Comparison of ENCODE assay signal across 1 cellular context in the genomic region with DNA sequence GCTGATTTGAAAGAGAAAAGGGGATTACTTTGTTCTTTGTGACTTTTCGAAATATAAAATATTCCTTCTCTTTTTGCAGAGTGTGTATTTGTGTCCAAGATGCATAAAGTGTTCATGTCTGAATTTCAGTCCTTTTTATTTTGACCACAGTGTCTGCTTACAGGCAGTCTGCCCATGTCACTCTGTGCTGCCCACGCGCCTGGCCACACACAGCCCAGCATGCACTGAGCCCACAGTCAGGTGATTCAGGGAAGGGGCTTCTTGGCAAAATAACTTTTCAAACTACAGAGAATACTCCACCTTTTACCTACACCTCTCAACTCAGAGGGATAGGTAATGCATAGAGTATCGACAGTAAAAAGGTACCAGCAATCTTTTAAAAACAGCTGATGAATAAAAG.
TF ChIP-seq lines count a peak whose summit lies in the region.

No MANE protein-coding gene starts in this region.

TF ChIP-seq in WTC11, 78 proteins besides CTCF, POLR2A, EP300 and RAD21 (continued from another document):
- TF ChIP-seq, protein P1, sequence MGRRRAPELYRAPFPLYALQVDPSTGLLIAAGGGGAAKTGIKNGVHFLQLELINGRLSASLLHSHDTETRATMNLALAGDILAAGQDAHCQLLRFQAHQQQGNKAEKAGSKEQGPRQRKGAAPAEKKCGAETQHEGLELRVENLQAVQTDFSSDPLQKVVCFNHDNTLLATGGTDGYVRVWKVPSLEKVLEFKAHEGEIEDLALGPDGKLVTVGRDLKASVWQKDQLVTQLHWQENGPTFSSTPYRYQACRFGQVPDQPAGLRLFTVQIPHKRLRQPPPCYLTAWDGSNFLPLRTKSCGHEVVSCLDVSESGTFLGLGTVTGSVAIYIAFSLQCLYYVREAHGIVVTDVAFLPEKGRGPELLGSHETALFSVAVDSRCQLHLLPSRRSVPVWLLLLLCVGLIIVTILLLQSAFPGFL (CRISPR knock-in tag; IDR thresholded peaks at IDR 0.05; ENCODE audit: borderline replicate concordance) = no peak
- TF ChIP-seq FOXK1 (CRISPR knock-in tag; IDR thresholded peaks at IDR 0.05) (no peak), JUN (CRISPR knock-in tag; IDR thresholded peaks at IDR 0.05) (no peak), ZNF232 (CRISPR knock-in tag; IDR thresholded peaks at IDR 0.05) (no peak), RORB (CRISPR knock-in tag; IDR thresholded peaks at IDR 0.05) (no peak), IRF2 (CRISPR knock-in tag; IDR thresholded peaks at IDR 0.05; ENCODE audit: borderline replicate concordance, low read depth) (no peak), EMX1 (CRISPR knock-in tag; IDR thresholded peaks at IDR 0.05) (no peak), NFYB (CRISPR knock-in tag; conservative IDR thresholded peaks at IDR 0.05; ENCODE audit: low read depth) (no peak)
- TF ChIP-seq, protein P2, sequence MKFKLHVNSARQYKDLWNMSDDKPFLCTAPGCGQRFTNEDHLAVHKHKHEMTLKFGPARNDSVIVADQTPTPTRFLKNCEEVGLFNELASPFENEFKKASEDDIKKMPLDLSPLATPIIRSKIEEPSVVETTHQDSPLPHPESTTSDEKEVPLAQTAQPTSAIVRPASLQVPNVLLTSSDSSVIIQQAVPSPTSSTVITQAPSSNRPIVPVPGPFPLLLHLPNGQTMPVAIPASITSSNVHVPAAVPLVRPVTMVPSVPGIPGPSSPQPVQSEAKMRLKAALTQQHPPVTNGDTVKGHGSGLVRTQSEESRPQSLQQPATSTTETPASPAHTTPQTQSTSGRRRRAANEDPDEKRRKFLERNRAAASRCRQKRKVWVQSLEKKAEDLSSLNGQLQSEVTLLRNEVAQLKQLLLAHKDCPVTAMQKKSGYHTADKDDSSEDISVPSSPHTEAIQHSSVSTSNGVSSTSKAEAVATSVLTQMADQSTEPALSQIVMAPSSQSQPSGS (CRISPR knock-in tag; IDR thresholded peaks at IDR 0.05; ENCODE audit: borderline replicate concordance, low read depth) = no peak
- TF ChIP-seq, protein P3, sequence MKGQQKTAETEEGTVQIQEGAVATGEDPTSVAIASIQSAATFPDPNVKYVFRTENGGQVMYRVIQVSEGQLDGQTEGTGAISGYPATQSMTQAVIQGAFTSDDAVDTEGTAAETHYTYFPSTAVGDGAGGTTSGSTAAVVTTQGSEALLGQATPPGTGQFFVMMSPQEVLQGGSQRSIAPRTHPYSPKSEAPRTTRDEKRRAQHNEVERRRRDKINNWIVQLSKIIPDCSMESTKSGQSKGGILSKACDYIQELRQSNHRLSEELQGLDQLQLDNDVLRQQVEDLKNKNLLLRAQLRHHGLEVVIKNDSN (CRISPR knock-in tag; IDR thresholded peaks at IDR 0.05) = no peak
- TF ChIP-seq, protein P4, sequence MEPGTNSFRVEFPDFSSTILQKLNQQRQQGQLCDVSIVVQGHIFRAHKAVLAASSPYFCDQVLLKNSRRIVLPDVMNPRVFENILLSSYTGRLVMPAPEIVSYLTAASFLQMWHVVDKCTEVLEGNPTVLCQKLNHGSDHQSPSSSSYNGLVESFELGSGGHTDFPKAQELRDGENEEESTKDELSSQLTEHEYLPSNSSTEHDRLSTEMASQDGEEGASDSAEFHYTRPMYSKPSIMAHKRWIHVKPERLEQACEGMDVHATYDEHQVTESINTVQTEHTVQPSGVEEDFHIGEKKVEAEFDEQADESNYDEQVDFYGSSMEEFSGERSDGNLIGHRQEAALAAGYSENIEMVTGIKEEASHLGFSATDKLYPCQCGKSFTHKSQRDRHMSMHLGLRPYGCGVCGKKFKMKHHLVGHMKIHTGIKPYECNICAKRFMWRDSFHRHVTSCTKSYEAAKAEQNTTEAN (CRISPR knock-in tag; IDR thresholded peaks at IDR 0.05) = no peak
